ENCODE assay signal across 9 cellular contexts in the genomic region with DNA sequence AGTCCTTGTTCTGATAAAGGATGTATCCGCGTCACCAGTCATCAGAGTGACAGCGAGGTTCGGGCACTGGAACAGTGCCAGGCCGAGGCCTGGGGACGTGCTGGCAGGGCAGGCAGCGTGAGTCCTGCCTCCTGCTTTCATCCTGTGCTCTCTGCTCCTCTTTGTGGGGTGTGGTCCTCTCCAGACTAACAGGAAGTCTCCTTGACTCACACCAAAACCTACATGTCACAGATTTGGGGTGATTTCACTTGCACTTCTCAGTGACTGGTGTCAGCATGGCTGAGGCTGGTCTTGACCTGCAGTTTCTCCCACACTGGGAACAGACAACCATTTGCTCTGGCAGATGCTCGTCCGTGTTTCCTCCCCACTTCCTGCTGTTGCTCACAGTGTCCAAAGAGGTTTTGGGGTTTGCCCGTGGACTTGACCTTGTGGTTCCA. TPM values are rescaled to one million over a fixed set of nuclear protein-coding genes. Genes with fewer than 3 reads are reported as not detected.
DNase-seq lines count a peak whose midpoint lies in the region; ATAC-seq and TF ChIP-seq lines count a peak whose summit lies in the region.
"Had no signal": no experiment of that assay in that cellular context is flagged by ENCODE, and none has a peak within 500 bp of the region (broad histone marks: within the 10 kb centered on the region; RNA-seq: fewer than 3 reads in every experiment).

No MANE protein-coding gene starts in this region.

- peaks cover 35% of the 10 kb centered on the region for H3K4me1 ChIP-seq in CD8-positive, alpha-beta memory T cell (ENCODE audit: insufficient read depth, low read length)

- in situ Hi-C loops in KBM-7 (cut with MboI; ENCODE audit: low pct_unique_long_range_greater_than_20kb, low sequenced_read_pairs), result no loop called here

- peak overlapping the region; percentile 52 for H3K4me3 ChIP-seq in CD8-positive, alpha-beta memory T cell (ENCODE audit: low read length)

- peak; percentile 45 to 83 (median 51) for DNase-seq in CD8-positive, alpha-beta memory T cell
- DNase-seq in KBM-7, result peak; percentile 45
- DNase-seq in activated CD8-positive, alpha-beta memory T cell treated with anti-CD3 and anti-CD28 coated beads, Interleukin-2, amount 50 U/mL, for 48 hours, result peak; percentile 83
- DNase-seq in medulla oblongata (ENCODE audit: extremely low spot score), result peak; percentile 26
- peak; percentile 51 for DNase-seq in ureter (ENCODE audit: low spot score)
- no peak for DNase-seq in erythroblast (lab: John Stamatoyannopoulos, UW)
- no peak for DNase-seq in COLO829 (ENCODE audit: low spot score)

- peaks cover 0 to 1% of the 10 kb centered on the region in 2 donors for H3K27me3 Mint-ChIP-seq in CD8-positive, alpha-beta memory T cell

- no peaks in the 10 kb centered on the region for H3K27me3 ChIP-seq in CD8-positive, alpha-beta memory T cell (ENCODE audit: insufficient read depth, low read length, poor library complexity, severe bottlenecking)

- ATAC-seq in GM21526 (IDR thresholded peaks at IDR 0.05; ENCODE audit: low FRiP score, unreplicated experiment), result peak; percentile 63

- no peaks in the 10 kb centered on the region for H3K36me3 ChIP-seq in CD8-positive, alpha-beta memory T cell (ENCODE audit: insufficient read depth, low read length)

- H3K9me3 Mint-ChIP-seq in CD8-positive, alpha-beta memory T cell, result no peaks in the 10 kb centered on the region

- POLR2A ChIA-PET in CD8-positive, alpha-beta memory T cell (lab: Charles Lee), result no interaction called here

- no peak for TF ChIP-seq POLR2A in erythroblast (IDR thresholded peaks at IDR 0.05; ENCODE audit: low read length)

- H3K4me3 Mint-ChIP-seq in CD8-positive, alpha-beta memory T cell, result peak overlapping the region; percentile 43 to 92 (median 83)

- H3K27ac Mint-ChIP-seq in CD8-positive, alpha-beta memory T cell, result peak overlapping the region; percentile 44 to 95 (median 91)

- peak overlapping the region; percentile 41 for H3K27ac ChIP-seq in CD8-positive, alpha-beta memory T cell (ENCODE audit: low read depth, low read length)

- no peaks in the 10 kb centered on the region for H3K36me3 Mint-ChIP-seq in CD8-positive, alpha-beta memory T cell

- H3K4me1 Mint-ChIP-seq in CD8-positive, alpha-beta memory T cell, result peaks cover 33 to 46% (median 45%) of the 10 kb centered on the region in 3 donors

- H3K9me3 ChIP-seq in CD8-positive, alpha-beta memory T cell (ENCODE audit: low read length), result no peaks in the 10 kb centered on the region

- CTCF ChIA-PET in CD8-positive, alpha-beta memory T cell (lab: Charles Lee), result interaction anchor here (1.5 kb wide), 1 partner anchor 17 kb away, joined by 5 read pairs; no protein-coding TSS in a partner anchor

RNA-seq across cellular contexts. Expression of a gene that starts 8.8 kb away (rescaled TPM):
- 1 to 10 TPM; 1.8 to 2.6 TPM for total RNA-seq in CD8-positive, alpha-beta memory T cell
- polyA plus RNA-seq in CD8-positive, alpha-beta memory T cell, result 3.0 TPM
- total RNA-seq in ureter, result 1.9 TPM

RNA-seq across cellular contexts. Expression of a gene that starts 50.7 kb away (rescaled TPM):
- total RNA-seq in CD8-positive, alpha-beta memory T cell, result not detected
- not detected for polyA plus RNA-seq in CD8-positive, alpha-beta memory T cell
- total RNA-seq in ureter, result not detected
- polyA plus RNA-seq: adipose tissue had no signal

Comparison
In these comparisons a context has a peak if more than half of its experiments do, and no peak if none do; other contexts are left out.
1. DNase-seq: peak in CD8-positive, alpha-beta memory T cell (5 of 5), KBM-7 (single experiment), activated CD8-positive, alpha-beta memory T cell treated with anti-CD3 and anti-CD28 coated beads, Interleukin-2, amount 50 U/mL, for 48 hours (single experiment), medulla oblongata (single experiment) and ureter (single experiment); none in erythroblast (0 of 2) and COLO829 (single experiment).